8 cellular contexts compared by ENCODE assay signal in genomic region chr19:48745208-48745995, GRCh38. TPM values are rescaled to one million over a fixed set of nuclear protein-coding genes. Genes with fewer than 3 reads are reported as not detected.
DNase-seq lines count a peak whose midpoint lies in the region; ATAC-seq and TF ChIP-seq lines count a peak whose summit lies in the region.

No MANE protein-coding gene starts in this region.

- in situ Hi-C loops in T47D (cut with HindIII; ENCODE audit: low pct_unique_long_range_greater_than_20kb, low sequenced_read_pairs), result no loop called here

- peak; percentile 85 for DNase-seq in ELF-1 (ENCODE audit: low read depth, low spot score)
- peak; percentile 56 for DNase-seq in MM.1S
- DNase-seq in SW 1271 (lab: John Stamatoyannopoulos, UW), result peak; percentile 38 to 44
- peak; percentile 69 for DNase-seq in T47D (ENCODE audit: low read depth in 1 of 2, low spot score in 1 of 2)
- no peak for DNase-seq in left lobe of liver (ENCODE audit: low spot score)
- peak; percentile 46 to 49 for DNase-seq in stimulated activated naive CD8-positive, alpha-beta T cell treated with anti-CD3 and anti-CD28 coated beads, Interleukin-15, amount 100 ng/mL, for 72 hours
- no peak for DNase-seq in progenitor cell of endocrine pancreas (ENCODE audit: low spot score, unreplicated experiment)

- peak overlapping the region; percentile 45 to 57 for H3K4me3 Mint-ChIP-seq in stimulated activated naive CD8-positive, alpha-beta T cell treated with anti-CD3 and anti-CD28 coated beads, Interleukin-15, amount 100 ng/mL, for 72 hours
- no peak overlapping the region for H3K4me3 Mint-ChIP-seq in progenitor cell of endocrine pancreas (ENCODE audit: low read depth)

- peaks cover 79% of the 10 kb centered on the region for H3K27me3 ChIP-seq in MM.1S (replicated peaks; ENCODE audit: insufficient read depth, low read length)

- no peak overlapping the region for H3K27ac ChIP-seq in MM.1S (ENCODE audit: low read length)

- no peak overlapping the region for H3K4me2 ChIP-seq in MM.1S (ENCODE audit: low read depth, low read length)

- H3K4me1 ChIP-seq in MM.1S (ENCODE audit: low read length), result no peaks in the 10 kb centered on the region

- H3K4me3 ChIP-seq in MM.1S (ENCODE audit: low read length), result no peak overlapping the region

- TF ChIP-seq CTCF in MM.1S (IDR thresholded peaks at IDR 0.05; ENCODE audit: low read length) (no peak), progenitor cell of endocrine pancreas (IDR thresholded peaks at IDR 0.05; ENCODE audit: unreplicated experiment) (no peak)

- no peak overlapping the region for H3K27ac Mint-ChIP-seq in stimulated activated naive CD8-positive, alpha-beta T cell treated with anti-CD3 and anti-CD28 coated beads, Interleukin-15, amount 100 ng/mL, for 72 hours
- no peak overlapping the region for H3K27ac Mint-ChIP-seq in progenitor cell of endocrine pancreas

- no peaks in the 10 kb centered on the region for H4K20me1 ChIP-seq in MM.1S (ENCODE audit: insufficient read depth, low read length)

- ATAC-seq in left lobe of liver (peak; percentile 76), HG03108 (IDR thresholded peaks at IDR 0.05; ENCODE audit: unreplicated experiment) (no peak)
- peak; percentile 76 for ATAC-seq in stimulated activated naive CD8-positive, alpha-beta T cell treated with anti-CD3 and anti-CD28 coated beads, Interleukin-15, amount 100 ng/mL, for 72 hours

- no peaks in the 10 kb centered on the region for H3F3A ChIP-seq in MM.1S (ENCODE audit: insufficient read depth, low read length)

- no peaks in the 10 kb centered on the region for H3K36me3 ChIP-seq in MM.1S (replicated peaks; ENCODE audit: insufficient read depth, low read length)

- H2AFZ ChIP-seq in MM.1S (ENCODE audit: low read length), result no peak overlapping the region

- no peaks in the 10 kb centered on the region for H3K79me2 ChIP-seq in MM.1S (ENCODE audit: low read length)

- H3K9me3 ChIP-seq in MM.1S (replicated peaks; ENCODE audit: insufficient read depth, low read length), result no peaks in the 10 kb centered on the region

- H3K36me3 Mint-ChIP-seq in progenitor cell of endocrine pancreas (ENCODE audit: insufficient read depth), result peaks cover 2% of the 10 kb centered on the region

- H3K27me3 Mint-ChIP-seq in stimulated activated naive CD8-positive, alpha-beta T cell treated with anti-CD3 and anti-CD28 coated beads, Interleukin-15, amount 100 ng/mL, for 72 hours, result peaks cover 36% of the 10 kb centered on the region
- peaks cover 27% of the 10 kb centered on the region for H3K27me3 Mint-ChIP-seq in progenitor cell of endocrine pancreas

- no peaks in the 10 kb centered on the region for H3K9me2 ChIP-seq in MM.1S (replicated peaks; ENCODE audit: insufficient read depth, low read length)

- H3K4me1 Mint-ChIP-seq in stimulated activated naive CD8-positive, alpha-beta T cell treated with anti-CD3 and anti-CD28 coated beads, Interleukin-15, amount 100 ng/mL, for 72 hours, result peaks cover 36% of the 10 kb centered on the region
- no peaks in the 10 kb centered on the region for H3K4me1 Mint-ChIP-seq in progenitor cell of endocrine pancreas (ENCODE audit: low read depth)

- H3K9ac ChIP-seq in MM.1S (ENCODE audit: low read length), result no peak overlapping the region

- H3K9me3 Mint-ChIP-seq in stimulated activated naive CD8-positive, alpha-beta T cell treated with anti-CD3 and anti-CD28 coated beads, Interleukin-15, amount 100 ng/mL, for 72 hours, result no peaks in the 10 kb centered on the region
- H3K9me3 Mint-ChIP-seq in progenitor cell of endocrine pancreas (ENCODE audit: low read depth), result peaks cover 5% of the 10 kb centered on the region

RNA-seq across cellular contexts. Expression of gene IZUMO1, which starts 1.3 kb away (rescaled TPM):
- not detected for total RNA-seq in left lobe of liver
- 0.55 and 1.0 TPM in 2 replicates for total RNA-seq in progenitor cell of endocrine pancreas

RNA-seq across cellular contexts. Expression of gene RASIP1, which starts 5.0 kb away (rescaled TPM):
- total RNA-seq in left lobe of liver, result 3.1 TPM
- 1.9 and 2.4 TPM in 2 replicates for total RNA-seq in progenitor cell of endocrine pancreas

RNA-seq across cellular contexts. Expression of gene FUT1, which starts 7.0 kb away (rescaled TPM):
- total RNA-seq in left lobe of liver (0.43 TPM), progenitor cell of endocrine pancreas (5.4 and 6.9 TPM in 2 replicates)

RNA-seq across cellular contexts. Expression of gene FGF21, which starts 9.9 kb away (rescaled TPM):
- 0.75 TPM for total RNA-seq in left lobe of liver
- total RNA-seq in progenitor cell of endocrine pancreas, result not detected in 2 replicates

RNA-seq across cellular contexts. Expression of gene MAMSTR, which starts 25.9 kb away (rescaled TPM):
- total RNA-seq in left lobe of liver (0.23 TPM), progenitor cell of endocrine pancreas (2.0 and 2.1 TPM in 2 replicates)

Comparison
In these comparisons a context has a peak if more than half of its experiments do, and no peak if none do; other contexts are left out.
1. DNase-seq: peak in ELF-1 (single experiment), MM.1S (single experiment), SW 1271 (2 of 2), T47D (2 of 2) and stimulated activated naive CD8-positive, alpha-beta T cell treated with anti-CD3 and anti-CD28 coated beads, Interleukin-15, amount 100 ng/mL, for 72 hours (2 of 2); none in left lobe of liver (single experiment) and progenitor cell of endocrine pancreas (single experiment).